Comparison of ENCODE assay signal across 8 cellular contexts in the genomic region with DNA sequence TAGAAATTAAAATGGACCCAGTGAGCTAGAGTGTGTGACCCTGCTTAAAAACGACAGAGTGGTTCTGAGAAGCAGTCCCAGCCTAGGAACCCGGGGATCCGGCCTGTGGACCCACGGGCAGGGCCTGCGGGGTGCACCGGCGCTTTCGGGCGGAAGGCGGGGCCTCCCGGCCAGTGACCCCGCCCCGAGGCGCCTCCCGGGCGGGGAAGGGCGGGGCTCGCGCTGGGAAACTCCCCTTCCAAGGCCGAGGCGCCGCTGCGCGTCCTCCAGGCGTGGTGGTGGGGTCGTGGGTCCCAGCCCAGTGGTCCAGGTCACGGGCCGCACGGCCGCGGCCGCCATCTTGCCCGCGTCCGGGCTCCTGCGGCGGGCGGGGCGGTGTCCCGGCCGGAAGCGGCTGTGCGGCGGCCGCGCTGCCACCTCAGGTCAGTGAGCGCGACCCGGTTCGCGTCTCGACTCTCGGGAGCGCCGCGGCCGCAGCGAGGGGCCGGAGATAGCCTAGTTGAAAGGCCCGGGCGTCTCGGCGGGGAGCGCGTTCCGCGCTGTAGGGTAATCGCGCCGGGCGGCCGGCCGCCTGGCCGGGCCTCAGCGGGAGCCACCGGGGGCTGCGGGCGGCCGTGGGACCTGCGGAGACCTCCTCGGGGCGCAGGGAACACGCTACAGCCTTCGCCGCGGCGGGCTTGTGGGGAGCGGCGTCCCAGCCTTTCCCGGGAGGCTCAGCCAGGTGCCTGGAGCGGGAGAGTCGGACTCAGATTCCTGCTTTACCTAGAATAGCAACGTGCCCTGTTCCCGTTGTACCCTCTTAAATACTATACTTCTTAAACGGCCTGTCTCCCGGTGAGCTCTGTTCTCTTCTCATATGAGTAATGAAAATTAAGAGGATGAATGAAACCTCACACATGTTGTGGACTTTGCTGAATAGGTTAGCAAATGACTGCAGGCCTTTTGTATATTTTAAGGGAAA. TPM values are rescaled to one million over a fixed set of nuclear protein-coding genes. Genes with fewer than 3 reads are reported as not detected.
DNase-seq lines count a peak whose midpoint lies in the region; ATAC-seq and TF ChIP-seq lines count a peak whose summit lies in the region.

A gene (plus strand): TSS at position 234 of the 961 bp plus-strand sequence. CDS start 5,592 bp downstream, outside the sequence.

- peak within 1 kb of the TSS; percentile 90 for H2AFZ ChIP-seq in parathyroid adenoma

- peaks cover 14% of the 10 kb centered on the region for H3K79me2 ChIP-seq in parathyroid adenoma

- intact Hi-C loops in Right ventricle myocardium inferior (cut with DNase I) = loop anchor here (2.0 to 10.0 kb wide), 3 partner anchors 74 to 398 kb away; a partner anchor contains a TSS
- intact Hi-C loops in tibial artery (cut with DNase I; ENCODE audit: low total_unique reads) = no loop called here

- peak; percentile 97 for ATAC-seq in Right ventricle myocardium inferior

- H3K36me3 ChIP-seq in parathyroid adenoma (ENCODE audit: control insufficient read depth, insufficient read depth, low read length) (no peaks in the 10 kb centered on the region), tibial artery (no peaks in the 10 kb centered on the region)

- peak within 1 kb of the TSS; percentile 47 for H3K9ac ChIP-seq in parathyroid adenoma

- TF ChIP-seq CTCF in parathyroid adenoma (IDR thresholded peaks at IDR 0.05) (no peak), tibial artery (IDR thresholded peaks at IDR 0.05) (no peak)

- H3K9me3 ChIP-seq in parathyroid adenoma (ENCODE audit: control insufficient read depth, low read length) (no peaks in the 10 kb centered on the region), tibial artery (no peaks in the 10 kb centered on the region)

- peak within 1 kb of the TSS; percentile 95 for H3K4me3 ChIP-seq in parathyroid adenoma (ENCODE audit: low read depth, low read length)
- peak within 1 kb of the TSS; percentile 74 to 84 for H3K4me3 ChIP-seq in tibial artery

- H3K27ac ChIP-seq in parathyroid adenoma (peak within 1 kb of the TSS; percentile 83), tibial artery (peak within 1 kb of the TSS; percentile 88 to 94)

- H3K4me1 ChIP-seq in parathyroid adenoma (peaks cover 8% of the 10 kb centered on the region), tibial artery (peaks cover 0 to 26% (median 18%) of the 10 kb centered on the region in 4 donors)

- H3K4me2 ChIP-seq in parathyroid adenoma (ENCODE audit: low read length) = peak within 1 kb of the TSS; percentile 80

- H3K27me3 ChIP-seq in parathyroid adenoma (ENCODE audit: control insufficient read depth, insufficient read depth, low read length) (no peaks in the 10 kb centered on the region), tibial artery (no peaks in the 10 kb centered on the region)

- DNase-seq in GM03348 (ENCODE audit: low spot score) = peak; percentile 97
- DNase-seq in GOT3 (lab: John Stamatoyannopoulos, UW) = peak; percentile 56
- DNase-seq in LHCN-M2 (ENCODE audit: low read depth) = peak; percentile 89
- peak; percentile 85 for DNase-seq in SW480 (ENCODE audit: low spot score)
- peak; percentile 56 for DNase-seq in activated naive CD8-positive, alpha-beta T cell treated with anti-CD3 and anti-CD28 coated beads, Interleukin-2, amount 50 U/mL, for 16 hours (ENCODE audit: low read depth, low spot score)
- peak; percentile 95 for DNase-seq in Right ventricle myocardium inferior (ENCODE audit: missing footprints)
- peak; percentile 76 to 88 for DNase-seq in tibial artery

RNA-seq across cellular contexts. Expression of the gene that starts here (rescaled TPM):
- total RNA-seq in LHCN-M2 (2014; rRNA removed) (215 and 330 TPM in 2 replicates), Right ventricle myocardium inferior (24.9 TPM)
- 16.7 TPM for polyA plus RNA-seq in LHCN-M2 (2012)

Comparison
In these comparisons a context has a peak if more than half of its experiments do, and no peak if none do; other contexts are left out.
1. Peak in every context shown above with its lines: DNase-seq, ATAC-seq, H3K4me3 ChIP-seq and H3K27ac ChIP-seq.